19 cellular contexts compared by ENCODE assay signal in the genomic region with DNA sequence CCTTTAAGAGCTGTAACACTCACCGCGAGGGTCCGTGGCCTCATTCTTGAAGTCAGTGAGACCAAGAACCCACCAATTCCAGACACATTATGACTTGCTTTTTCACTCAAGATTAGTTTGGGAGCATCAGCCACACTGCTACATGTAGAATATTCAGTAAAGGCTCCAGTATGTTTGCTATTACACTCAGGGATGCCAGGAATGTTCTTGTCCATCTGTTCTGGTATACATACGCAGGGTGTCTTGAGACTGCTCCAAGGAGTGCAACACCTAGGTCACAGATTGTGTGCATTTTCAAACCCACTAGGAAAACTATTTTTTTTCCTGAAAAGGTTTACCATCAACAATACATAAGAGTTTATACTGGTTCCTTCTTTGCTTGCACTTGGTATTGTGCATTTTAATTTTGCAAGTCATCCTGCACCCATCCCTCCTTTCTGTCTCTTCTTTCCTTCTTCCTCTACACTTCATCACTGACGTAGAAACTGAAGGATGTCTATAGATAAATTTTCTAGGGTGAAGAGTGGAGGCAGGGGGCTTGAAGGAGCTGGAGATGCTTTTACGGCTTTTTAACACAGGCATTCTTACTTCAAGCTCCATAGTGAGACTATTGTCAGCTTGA. TPM values are rescaled to one million over a fixed set of nuclear protein-coding genes. Genes with fewer than 3 reads are reported as not detected.
A peak's percentile ranks its signal among the peaks of the same experiment; 100 is the strongest.
DNase-seq lines count a peak whose midpoint lies in the region; ATAC-seq and TF ChIP-seq lines count a peak whose summit lies in the region.
"Had no signal": no experiment of that assay in that cellular context is flagged by ENCODE, and none has a peak within 500 bp of the region (broad histone marks: within the 10 kb centered on the region; RNA-seq: fewer than 3 reads in every experiment).

No MANE protein-coding gene starts in this region.

- DNase-seq in AG10803 (ENCODE audit: low read depth) = peak; percentile 23
- peak; percentile 8 for DNase-seq in adipocyte (ENCODE audit: low read depth)
- no peak for DNase-seq in neural crest cell (ENCODE audit: low read depth, low spot score)
- DNase-seq in tibial artery = no peak
- DNase-seq in NCI-H748 (lab: John Stamatoyannopoulos, UW; ENCODE audit: unreplicated experiment) = no peak
- no peak for DNase-seq in left lobe of liver (ENCODE audit: low spot score)
- DNase-seq: MV-4-11; NCI-H1417 treated with DMSO at 0.1 percent for 48 hours; NCI-H2029 treated with DMSO at 0.1 percent for 48 hours; NCI-H526; NK-92 treated with Interleukin-12 subunit alpha and Interleukin-12 subunit beta, amount 100 ng/mL, for 24 hours; OCI-M1 had no signal

- no peaks in the 10 kb centered on the region for H3K36me3 ChIP-seq in adipocyte (ENCODE audit: control insufficient read depth, insufficient read depth, low read length, severe bottlenecking)
- no peaks in the 10 kb centered on the region for H3K36me3 ChIP-seq in ectodermal cell (ENCODE audit: control insufficient read depth, insufficient read depth, low read length)
- H3K36me3 ChIP-seq in tibial artery = no peaks in the 10 kb centered on the region
- H3K36me3 ChIP-seq: BLaER1, HAP-1, SJCRH30 had no signal

- intact Hi-C loops in tibial artery (cut with DNase I; ENCODE audit: low total_unique reads) = no loop called here

- no peaks in the 10 kb centered on the region for H3K9me3 ChIP-seq in adipocyte (ENCODE audit: control insufficient read depth, low read length)
- no peaks in the 10 kb centered on the region for H3K9me3 ChIP-seq in ectodermal cell (ENCODE audit: control insufficient read depth, low read length)
- no peaks in the 10 kb centered on the region for H3K9me3 ChIP-seq in tibial artery
- H3K9me3 ChIP-seq: HAP-1 had no signal

- no peaks in the 10 kb centered on the region for H3K27me3 Mint-ChIP-seq in neural crest cell (ENCODE audit: low read depth)

- 78 to 81% methylated on average over 5 to 6 of the region's 6 CpGs for WGBS in ectodermal cell, 2 experiments

- H3K4me3 Mint-ChIP-seq in neural crest cell = no peak overlapping the region
- H3K4me3 Mint-ChIP-seq: IgD-negative memory B cell had no signal

- peak overlapping the region; percentile 75 for H3K27ac Mint-ChIP-seq in neural crest cell (ENCODE audit: unreplicated experiment)
- H3K27ac Mint-ChIP-seq: IgD-negative memory B cell had no signal

- no peak for ATAC-seq in GM18909 (IDR thresholded peaks at IDR 0.05; ENCODE audit: poor library complexity, unreplicated experiment)
- ATAC-seq in left lobe of liver = no peak

- peaks cover 6% of the 10 kb centered on the region for H3K9me3 Mint-ChIP-seq in neural crest cell

- H3K4me3 ChIP-seq in AG10803 (ENCODE audit: low read length) = no peak overlapping the region
- H3K4me3 ChIP-seq in adipocyte (ENCODE audit: low read length) = no peak overlapping the region
- no peak overlapping the region for H3K4me3 ChIP-seq in ectodermal cell (ENCODE audit: insufficient read depth, low read depth, low read length)
- no peak overlapping the region for H3K4me3 ChIP-seq in tibial artery
- H3K4me3 ChIP-seq: BLaER1, HAP-1, SJCRH30 had no signal

- H3K36me3 Mint-ChIP-seq in neural crest cell (ENCODE audit: low read depth) = no peaks in the 10 kb centered on the region

- H3K4me1 ChIP-seq in adipocyte (ENCODE audit: control insufficient read depth, insufficient read depth, low read length) = peaks cover 23% of the 10 kb centered on the region
- peaks cover 34% of the 10 kb centered on the region for H3K4me1 ChIP-seq in ectodermal cell (ENCODE audit: control insufficient read depth, insufficient read depth, low read length)
- peaks cover 0 to 3% (median 1%) of the 10 kb centered on the region in 4 donors for H3K4me1 ChIP-seq in tibial artery
- H3K4me1 ChIP-seq: BLaER1 had no signal

- H3K27ac ChIP-seq in ectodermal cell (ENCODE audit: insufficient read depth, low read depth, low read length, poor library complexity, severe bottlenecking) (peak overlapping the region; percentile 64), tibial artery (no peak overlapping the region)
- H3K27ac ChIP-seq: BLaER1, RWPE1, SJCRH30 had no signal

- no peak overlapping the region for H3K9ac ChIP-seq in adipocyte (ENCODE audit: low read length)
- H3K9ac ChIP-seq: BLaER1 had no signal

- H3K27me3 ChIP-seq in adipocyte (replicated peaks; ENCODE audit: control insufficient read depth, insufficient read depth, low read length) (no peaks in the 10 kb centered on the region), ectodermal cell (ENCODE audit: control insufficient read depth, insufficient read depth, low read length, poor library complexity, severe bottlenecking) (no peaks in the 10 kb centered on the region), tibial artery (no peaks in the 10 kb centered on the region)
- H3K27me3 ChIP-seq: BLaER1, SJCRH30 had no signal

- TF ChIP-seq CTCF in AG10803 (conservative IDR thresholded peaks at IDR 0.05; ENCODE audit: low read length) (no peak), neural crest cell (conservative IDR thresholded peaks at IDR 0.05) (no peak), tibial artery (IDR thresholded peaks at IDR 0.05) (no peak)

- H3K4me1 Mint-ChIP-seq in neural crest cell = peaks cover 29% of the 10 kb centered on the region
- H3K4me1 Mint-ChIP-seq: IgD-negative memory B cell had no signal

RNA-seq across cellular contexts. Expression of gene MAP2, which starts 35.3 kb away (rescaled TPM):
- 300 TPM for polyA plus RNA-seq in ectodermal cell (2013, experiment 1 of 4)
- polyA plus RNA-seq in ectodermal cell (2013, experiment 2 of 4) = 295 TPM
- 188 TPM for polyA plus RNA-seq in ectodermal cell (2013, experiment 3 of 4)
- polyA plus RNA-seq in ectodermal cell (2013, experiment 4 of 4) = 215 TPM
- 119 and 123 TPM in 2 replicates for total RNA-seq in neural crest cell
- 2.3 TPM for total RNA-seq in left lobe of liver

Comparison
In these comparisons a context has a peak if more than half of its experiments do, and no peak if none do; other contexts are left out.
1. DNase-seq: peak in AG10803 (single experiment) and adipocyte (single experiment); none in neural crest cell (single experiment), tibial artery (0 of 2), NCI-H748 (single experiment) and left lobe of liver (single experiment).
2. RNA of gene MAP2, which starts 35.3 kb away (total RNA-seq): 119 to 123 TPM in neural crest cell; 2.3 TPM in left lobe of liver (single experiment); every median in the first group is over 10 times any median in the second.